9 cellular contexts compared by ENCODE assay signal in genomic region chr4:73853246-73853704, GRCh38. TPM values are rescaled to one million over a fixed set of nuclear protein-coding genes. Genes with fewer than 3 reads are reported as not detected.
DNase-seq lines count a peak whose midpoint lies in the region; ATAC-seq and TF ChIP-seq lines count a peak whose summit lies in the region.
"Had no signal": no experiment of that assay in that cellular context is flagged by ENCODE, and none has a peak within 500 bp of the region (broad histone marks: within the 10 kb centered on the region; RNA-seq: fewer than 3 reads in every experiment).

PF4V1 (plus strand) TSS chr4:73853296; CDS start chr4:73853363, 67 bp downstream.

- H3K9me3 ChIP-seq in MG63 (peaks cover 3% of the 10 kb centered on the region), suprapubic skin (no peaks in the 10 kb centered on the region), OCI-LY7 (ENCODE audit: low read length) (no peaks in the 10 kb centered on the region)

- CTCF ChIA-PET in OCI-LY7 (lab: Charles Lee; ENCODE audit: unreplicated experiment): no interaction called here

- no peak within 1 kb of the TSS for H2AFZ ChIP-seq in OCI-LY7 (ENCODE audit: low read length)

- TF ChIP-seq CTCF in dorsolateral prefrontal cortex (IDR thresholded peaks at IDR 0.05 in 54 of 56, conservative IDR thresholded peaks at IDR 0.05 in 2 of 56; ENCODE audit: low read depth in 1 of 56, partially characterized antibody in 56 of 56): no peak
- TF ChIP-seq CTCF in suprapubic skin (IDR thresholded peaks at IDR 0.05): peak in 1 of 2 donors; percentile 11
- TF ChIP-seq CTCF in OCI-LY7 (conservative IDR thresholded peaks at IDR 0.05; ENCODE audit: low read length): no peak

- no peaks in the 10 kb centered on the region for H3K79me2 ChIP-seq in OCI-LY7 (ENCODE audit: insufficient read depth, low read depth, low read length)

- no peak for TF ChIP-seq EP300 in suprapubic skin (IDR thresholded peaks at IDR 0.05)

- H3K27ac ChIP-seq in dorsolateral prefrontal cortex (no peak within 1 kb of the TSS), suprapubic skin (no peak within 1 kb of the TSS), OCI-LY7 (ENCODE audit: low read depth, low read length, poor library complexity, severe bottlenecking) (no peak within 1 kb of the TSS)

- no peak within 1 kb of the TSS for H3K4me2 ChIP-seq in OCI-LY7 (ENCODE audit: low read length)

- WGBS in suprapubic skin: 27% methylated on average over 21 of the region's 22 CpGs

- TF ChIP-seq POLR2A in suprapubic skin (IDR thresholded peaks at IDR 0.05): no peak

- POLR2A ChIA-PET in OCI-LY7 (lab: Charles Lee): no interaction called here

- H3K27me3 ChIP-seq in MG63 (no peaks in the 10 kb centered on the region), dorsolateral prefrontal cortex (peaks cover 0 to 56% (median 17%) of the 10 kb centered on the region in 45 donors), suprapubic skin (peaks cover 6% of the 10 kb centered on the region)

- H3K9me2 ChIP-seq in OCI-LY7 (ENCODE audit: insufficient read depth, low read length): no peaks in the 10 kb centered on the region

- BruUV-seq in OCI-LY7 (replicated peaks; lab: Mats Ljungman, UMichigan): no TSS peak

- DNase-seq in MG63 (peak; percentile 23), dorsolateral prefrontal cortex (no peak), left kidney (ENCODE audit: low read depth, low spot score) (peak; percentile 83), suprapubic skin (ENCODE audit: low spot score in 2 of 2) (peak in 1 of 2 donors; percentile 79), midbrain (lab: John Stamatoyannopoulos, UW) (no peak), OCI-LY7 (ENCODE audit: low spot score) (no peak)
- DNase-seq: T-cell had no signal

- H3K36me3 ChIP-seq in MG63 (no peaks in the 10 kb centered on the region), suprapubic skin (no peaks in the 10 kb centered on the region), OCI-LY7 (ENCODE audit: insufficient read depth, low read length) (no peaks in the 10 kb centered on the region)

- H3K4me1 ChIP-seq in suprapubic skin: peaks cover 8% of the 10 kb centered on the region
- no peaks in the 10 kb centered on the region for H3K4me1 ChIP-seq in OCI-LY7 (ENCODE audit: insufficient read depth, low read length, poor library complexity, severe bottlenecking)

- no peaks in the 10 kb centered on the region for H4K20me1 ChIP-seq in OCI-LY7 (ENCODE audit: insufficient read depth, low read length)

- no peak for ATAC-seq in GM18511 (IDR thresholded peaks at IDR 0.05; ENCODE audit: unreplicated experiment)
- ATAC-seq in GM21619 (IDR thresholded peaks at IDR 0.05; ENCODE audit: unreplicated experiment): no peak

- intact Hi-C loops in dorsolateral prefrontal cortex (cut with DNase I): no loop called here
- intact Hi-C loops in OCI-LY7 (cut with micrococcal nuclease; ENCODE audit: unreplicated experiment): no loop called here

- H3K4me3 ChIP-seq in MG63 (no peak within 1 kb of the TSS), dorsolateral prefrontal cortex (peak within 1 kb of the TSS in 34 of 59 donors; percentile 2 to 53 (median 32)), suprapubic skin (peak within 1 kb of the TSS; percentile 26), OCI-LY7 (ENCODE audit: low read depth, low read length, poor library complexity, severe bottlenecking) (no peak within 1 kb of the TSS)

RNA-seq across cellular contexts. Expression of gene PF4V1, which starts in this region (rescaled TPM):
- not detected in 2 replicates for total RNA-seq in MG63 (2014; rRNA removed; shearing (Covaris generic); ENCODE audit: low replicate concordance)
- total RNA-seq in dorsolateral prefrontal cortex (not detected), suprapubic skin (not detected), OCI-LY7 (2022) (not detected in 2 replicates)
- not detected in 2 replicates for total RNA-seq in OCI-LY7 (2014; rRNA removed; shearing (Covaris generic))

Comparison
In these comparisons a context has a peak if more than half of its experiments do, and no peak if none do; other contexts are left out.
1. Peak in DNase-seq in MG63; RNA of the gene not detected or under 1 TPM.
2. H3K4me3 ChIP-seq: peak in dorsolateral prefrontal cortex (34 of 59) and suprapubic skin (single experiment); none in MG63 (single experiment) and OCI-LY7 (single experiment).